8 cellular contexts compared by ENCODE assay signal in the genomic region with DNA sequence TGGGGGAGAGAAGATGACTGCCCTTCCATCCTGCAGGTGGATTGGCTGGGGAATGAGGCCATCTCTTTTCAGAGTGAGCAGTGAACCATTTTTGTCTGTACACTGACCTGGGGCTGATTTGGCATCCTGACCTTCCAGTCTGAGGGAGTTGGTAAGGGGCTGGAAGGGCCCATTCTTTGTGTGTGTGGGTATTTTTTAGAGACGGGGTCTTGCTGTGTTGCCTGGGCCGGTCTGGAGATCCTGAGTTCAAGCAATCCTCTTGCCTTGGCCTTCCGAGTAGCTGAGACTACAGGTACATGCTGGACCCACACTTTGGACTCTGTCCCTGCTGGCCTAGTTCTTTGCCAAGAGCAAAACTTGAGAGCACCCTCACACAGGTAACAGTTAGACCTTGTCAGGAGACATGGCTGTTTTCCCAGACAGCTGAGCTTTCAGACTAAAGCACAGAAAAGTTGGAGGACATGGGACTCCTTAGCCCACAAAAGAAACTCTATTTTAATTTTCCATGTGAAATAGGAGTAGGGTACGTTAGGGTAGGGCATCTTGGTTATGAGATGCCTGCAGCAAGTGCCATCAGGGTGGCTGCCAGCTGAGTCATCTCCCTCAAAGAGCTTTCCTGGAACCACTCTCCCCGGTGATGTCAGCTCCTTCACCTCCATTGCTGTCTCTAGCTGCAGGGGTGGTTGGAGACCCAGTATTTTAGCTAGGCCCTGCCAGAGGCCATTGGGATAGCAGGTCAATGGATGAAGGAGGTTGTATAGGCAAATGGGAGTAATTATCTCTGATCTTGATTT.
A peak's percentile ranks its signal among the peaks of the same experiment; 100 is the strongest.
DNase-seq lines count a peak whose midpoint lies in the region; ATAC-seq and TF ChIP-seq lines count a peak whose summit lies in the region.

No MANE protein-coding gene starts in this region.

- H4K20me1 ChIP-seq in hepatocyte (ENCODE audit: insufficient read depth, poor library complexity, severe bottlenecking): no peaks in the 10 kb centered on the region

- 93% methylated on average over 5 of the region's 5 CpGs for WGBS in hepatocyte (ENCODE audit: low lambda C conversion rate, missing lambda C conversion rate)

- TF ChIP-seq POLR2A in gastrocnemius medialis (IDR thresholded peaks at IDR 0.05): no peak

- peaks cover 17% of the 10 kb centered on the region for H3K36me3 Mint-ChIP-seq in progenitor cell of endocrine pancreas (ENCODE audit: insufficient read depth)

- H3K9me3 ChIP-seq in gastrocnemius medialis (peaks cover 0 to 3% (median 0%) of the 10 kb centered on the region in 3 donors), hepatocyte (ENCODE audit: low read depth) (peaks cover 3% of the 10 kb centered on the region)

- peak; percentile 54 for ATAC-seq in SK-N-SH treated with all-trans-retinoic acid at 6 μM for 48 hours
- ATAC-seq in gastrocnemius medialis: peak; percentile 75 to 77
- ATAC-seq in HG02870 (IDR thresholded peaks at IDR 0.05; ENCODE audit: unreplicated experiment): no peak

- H3K9me3 Mint-ChIP-seq in progenitor cell of endocrine pancreas (ENCODE audit: low read depth): peaks cover 23% of the 10 kb centered on the region

- DNase-seq in Caki2 (ENCODE audit: low read depth) (peak; percentile 15), dedifferentiated amniotic fluid mesenchymal stem cell (ENCODE audit: extremely low spot score) (peak; percentile 45), gastrocnemius medialis (peak; percentile 89 to 96), hepatocyte (ENCODE audit: low spot score) (no peak), progenitor cell of endocrine pancreas (ENCODE audit: low spot score, unreplicated experiment) (no peak), midbrain (lab: John Stamatoyannopoulos, UW) (no peak)

- H3K27ac ChIP-seq in gastrocnemius medialis (peak overlapping the region; percentile 92 to 97 (median 96)), hepatocyte (no peak overlapping the region)

- H3K4me3 Mint-ChIP-seq in progenitor cell of endocrine pancreas (ENCODE audit: low read depth): no peak overlapping the region

- intact Hi-C loops in gastrocnemius medialis (cut with DNase I; ENCODE audit: low total_unique reads): no loop called here

- H3K27me3 Mint-ChIP-seq in progenitor cell of endocrine pancreas: no peaks in the 10 kb centered on the region

- no peak overlapping the region for H3K27ac Mint-ChIP-seq in progenitor cell of endocrine pancreas

- H3K4me1 Mint-ChIP-seq in progenitor cell of endocrine pancreas (ENCODE audit: low read depth): peaks cover 23% of the 10 kb centered on the region

- H3K27me3 ChIP-seq in gastrocnemius medialis (no peaks in the 10 kb centered on the region), hepatocyte (no peaks in the 10 kb centered on the region)

- H3K79me2 ChIP-seq in hepatocyte: peaks cover 26% of the 10 kb centered on the region

- in situ Hi-C loops in Caki2 (cut with HindIII; ENCODE audit: low pct_unique_long_range_greater_than_20kb, low sequenced_read_pairs): no loop called here
- in situ Hi-C loops in gastrocnemius medialis (cut with MboI; ENCODE audit: low sequenced_read_pairs in 4 of 4): no loop called here

- H2AFZ ChIP-seq in hepatocyte: no peak overlapping the region

- H3K4me3 ChIP-seq in gastrocnemius medialis (no peak overlapping the region), hepatocyte (no peak overlapping the region)

- H3K4me1 ChIP-seq in gastrocnemius medialis: peaks cover 53 to 65% of the 10 kb centered on the region in 2 donors
- peaks cover 13% of the 10 kb centered on the region for H3K4me1 ChIP-seq in hepatocyte (ENCODE audit: insufficient read depth)

- TF ChIP-seq CTCF in gastrocnemius medialis (IDR thresholded peaks at IDR 0.05 in 4 of 5, conservative IDR thresholded peaks at IDR 0.05 in 1 of 5) (no peak), hepatocyte (IDR thresholded peaks at IDR 0.05; ENCODE audit: poor library complexity) (no peak), progenitor cell of endocrine pancreas (IDR thresholded peaks at IDR 0.05; ENCODE audit: unreplicated experiment) (no peak)

- no peak overlapping the region for H3K4me2 ChIP-seq in hepatocyte

- no peaks in the 10 kb centered on the region for H3K36me3 ChIP-seq in gastrocnemius medialis
- H3K36me3 ChIP-seq in hepatocyte (replicated peaks; ENCODE audit: insufficient read depth, low read depth): no peaks in the 10 kb centered on the region

- no peaks in the 10 kb centered on the region for H3K9me2 ChIP-seq in hepatocyte (replicated peaks; ENCODE audit: insufficient read depth)

TF ChIP-seq in SK-N-SH treated with all-trans-retinoic acid at 6 μM for 48 hours, 23 proteins besides CTCF, POLR2A, EP300 and RAD21:
- TF ChIP-seq ZC3H10 (CRISPR knock-in tag; IDR thresholded peaks at IDR 0.05) (no peak), ISL1 (CRISPR knock-in tag; IDR thresholded peaks at IDR 0.05) (peak; percentile 28; the same call in 1 of the 2 replicates), ZFP3 (CRISPR knock-in tag; IDR thresholded peaks at IDR 0.05) (peak; percentile 62; the same call in 1 of the 2 replicates)

Comparison
In these comparisons a context has a peak if more than half of its experiments do, and no peak if none do; other contexts are left out.
1. DNase-seq: peak in Caki2 (single experiment), dedifferentiated amniotic fluid mesenchymal stem cell (single experiment) and gastrocnemius medialis (2 of 2); none in hepatocyte (single experiment), progenitor cell of endocrine pancreas (single experiment) and midbrain (single experiment).